13 cellular contexts compared by ENCODE assay signal in genomic region chr15:97461212-97461611, GRCh38.
"Had no signal": no experiment of that assay in that cellular context is flagged by ENCODE, and none has a peak within 500 bp of the region (broad histone marks: within the 10 kb centered on the region; RNA-seq: fewer than 3 reads in every experiment).

No MANE protein-coding gene starts in this region.

- H3K27me3 ChIP-seq: brain microvascular endothelial cell had no signal

- H3K36me3 ChIP-seq: brain microvascular endothelial cell, WERI-Rb-1 had no signal

- H3K9ac ChIP-seq: parathyroid adenoma had no signal

- DNase-seq: activated CD4-positive, alpha-beta T cell treated with anti-CD3 and anti-CD28 coated beads, Interleukin-2, amount 50 U/mL, for 48 hours; activated naive CD4-positive, alpha-beta T cell treated with Interleukin-2 at 50 U/mL for 16 hours; anterior cingulate cortex; brain microvascular endothelial cell; cerebellar nuclear complex; immature natural killer cell; left colon; naive thymus-derived CD4-positive, alpha-beta T cell; retina; stimulated activated CD4-positive, alpha-beta T cell treated with anti-CD3 and anti-CD28 coated beads, Interleukin-1b, Interleukin-23, amount 100 ng/mL, for 48 hours; T-cell; WERI-Rb-1 had no signal

- H3K27ac ChIP-seq: brain microvascular endothelial cell, parathyroid adenoma, WERI-Rb-1 had no signal

- H3K4me1 ChIP-seq: parathyroid adenoma had no signal
